8 cellular contexts compared by ENCODE assay signal in genomic region chr19:12881172-12881808, GRCh38. TPM values are rescaled to one million over a fixed set of nuclear protein-coding genes. Genes with fewer than 3 reads are reported as not detected.
DNase-seq lines count a peak whose midpoint lies in the region; ATAC-seq and TF ChIP-seq lines count a peak whose summit lies in the region.

DNASE2 (minus strand) TSS chr19:12881449; CDS start chr19:12881375, 74 bp downstream.

- TF ChIP-seq CTCF in AG09319 (IDR thresholded peaks at IDR 0.05; ENCODE audit: low read depth, low read length) (no peak), choroid plexus epithelial cell (conservative IDR thresholded peaks at IDR 0.05; ENCODE audit: low read depth, low read length) (no peak)

- H3K4me3 ChIP-seq in choroid plexus epithelial cell (ENCODE audit: low read depth, low read length) = peak within 1 kb of the TSS; percentile 79

- DNase-seq in AG09319 (ENCODE audit: extremely low read depth, low read depth) (peak; percentile 76), NCI-H460 (ENCODE audit: extremely low read depth, low read depth) (peak; percentile 77), choroid plexus epithelial cell (ENCODE audit: low read depth) (peak; percentile 87), kidney tubule cell (ENCODE audit: low spot score) (peak; percentile 93)
- peak; percentile 87 to 89 for DNase-seq in activated CD4-positive, alpha-beta T cell treated with anti-CD3 and anti-CD28 coated beads for 4 hours
- peak; percentile 72 to 92 (median 82) for DNase-seq in stimulated activated CD4-positive, alpha-beta T cell treated with anti-CD3 and anti-CD28 coated beads, Interleukin-1b, Interleukin-23, amount 100 ng/mL, for 24 hours (ENCODE audit: low read depth in 4 of 4, low spot score in 1 of 4)

- peak; percentile 78 for ATAC-seq in GM19043 (IDR thresholded peaks at IDR 0.05; ENCODE audit: low read depth, unreplicated experiment)
- peak; percentile 83 for ATAC-seq in HG03354 (IDR thresholded peaks at IDR 0.05; ENCODE audit: poor library complexity, severe bottlenecking, unreplicated experiment)

RNA-seq across cellular contexts. Expression of gene DNASE2, which starts in this region (rescaled TPM):
- 24.5 and 26.8 TPM in 2 replicates for total RNA-seq in NCI-H460 (2014; rRNA removed; shearing (Covaris generic))
- 22.8 and 26.0 TPM in 2 replicates for polyA plus RNA-seq in NCI-H460 (2014; cell fraction: nucleus; rRNA removed)

Comparison
In these comparisons a context has a peak if more than half of its experiments do, and no peak if none do; other contexts are left out.
1. Peak in every context shown above with its lines: DNase-seq, ATAC-seq and H3K4me3 ChIP-seq.